10 cellular contexts compared by ENCODE assay signal in genomic region chr11:118398797-118399564, GRCh38. TPM values are rescaled to one million over a fixed set of nuclear protein-coding genes. Genes with fewer than 3 reads are reported as not detected.
DNase-seq lines count a peak whose midpoint lies in the region; ATAC-seq and TF ChIP-seq lines count a peak whose summit lies in the region.
"Had no signal": no experiment of that assay in that cellular context is flagged by ENCODE, and none has a peak within 500 bp of the region (broad histone marks: within the 10 kb centered on the region; RNA-seq: fewer than 3 reads in every experiment).

No MANE protein-coding gene starts in this region.

- peak overlapping the region; percentile 99 for H3K27ac Mint-ChIP-seq in activated naive CD8-positive, alpha-beta T cell treated with anti-CD3 and anti-CD28 coated beads for 36 hours
- H3K27ac Mint-ChIP-seq in progenitor cell of endocrine pancreas, result peak overlapping the region; percentile 23

- peak; percentile 54 for DNase-seq in OCI-LY7 (ENCODE audit: low spot score)
- peak; percentile 33 for DNase-seq in activated naive CD8-positive, alpha-beta T cell treated with anti-CD3 and anti-CD28 coated beads for 36 hours
- DNase-seq in progenitor cell of endocrine pancreas (ENCODE audit: low spot score, unreplicated experiment), result no peak
- DNase-seq in iPS-NIHi7 (ENCODE audit: extremely low spot score), result no peak
- DNase-seq in aorta, result no peak
- DNase-seq in OCI-M2 (lab: John Stamatoyannopoulos, UW; ENCODE audit: unreplicated experiment), result no peak
- DNase-seq: NCI-H187 treated with DMSO at 0.1 percent for 48 hours had no signal

- H3K36me3 Mint-ChIP-seq in activated naive CD8-positive, alpha-beta T cell treated with anti-CD3 and anti-CD28 coated beads for 36 hours, result peaks cover 36% of the 10 kb centered on the region
- peaks cover 11% of the 10 kb centered on the region for H3K36me3 Mint-ChIP-seq in progenitor cell of endocrine pancreas (ENCODE audit: insufficient read depth)

- intact Hi-C loops in OCI-LY7 (cut with micrococcal nuclease; ENCODE audit: unreplicated experiment) (no loop called here), aorta (cut with DNase I) (no loop called here)

- CTCF ChIA-PET in OCI-LY7 (lab: Charles Lee; ENCODE audit: unreplicated experiment), result no interaction called here

- H3K9me3 Mint-ChIP-seq in activated naive CD8-positive, alpha-beta T cell treated with anti-CD3 and anti-CD28 coated beads for 36 hours, result no peaks in the 10 kb centered on the region
- no peaks in the 10 kb centered on the region for H3K9me3 Mint-ChIP-seq in progenitor cell of endocrine pancreas (ENCODE audit: low read depth)

- H3K27ac ChIP-seq in OCI-LY7 (ENCODE audit: low read depth, low read length, poor library complexity, severe bottlenecking) (peak overlapping the region; percentile 48), aorta (ENCODE audit: low read depth in 1 of 2, low read length in 2 of 2) (no peak overlapping the region)

- no peaks in the 10 kb centered on the region for H3K9me2 ChIP-seq in OCI-LY7 (ENCODE audit: insufficient read depth, low read length)

- no peaks in the 10 kb centered on the region for H3K27me3 ChIP-seq in aorta (ENCODE audit: control insufficient read depth in 1 of 2, insufficient read depth in 2 of 2, low read length in 1 of 2)

- H3K9me3 ChIP-seq in OCI-LY7 (ENCODE audit: low read length), result no peaks in the 10 kb centered on the region
- no peaks in the 10 kb centered on the region for H3K9me3 ChIP-seq in aorta (ENCODE audit: control insufficient read depth, low read length)

- no TSS peak for BruUV-seq in OCI-LY7 (replicated peaks; lab: Mats Ljungman, UMichigan)

- no peaks in the 10 kb centered on the region for H3K27me3 Mint-ChIP-seq in activated naive CD8-positive, alpha-beta T cell treated with anti-CD3 and anti-CD28 coated beads for 36 hours
- no peaks in the 10 kb centered on the region for H3K27me3 Mint-ChIP-seq in progenitor cell of endocrine pancreas

- H3K36me3 ChIP-seq in OCI-LY7 (ENCODE audit: insufficient read depth, low read length) (peaks cover 59% of the 10 kb centered on the region), aorta (ENCODE audit: control insufficient read depth in 1 of 2, insufficient read depth in 2 of 2, low read length in 1 of 2) (peaks cover 0 to 4% of the 10 kb centered on the region in 2 donors)

- peak overlapping the region; percentile 46 for H3K4me2 ChIP-seq in OCI-LY7 (ENCODE audit: low read length)

- H3K4me1 Mint-ChIP-seq in activated naive CD8-positive, alpha-beta T cell treated with anti-CD3 and anti-CD28 coated beads for 36 hours, result peaks cover 35% of the 10 kb centered on the region
- peaks cover 15% of the 10 kb centered on the region for H3K4me1 Mint-ChIP-seq in progenitor cell of endocrine pancreas (ENCODE audit: low read depth)

- H3K4me1 ChIP-seq in OCI-LY7 (ENCODE audit: insufficient read depth, low read length, poor library complexity, severe bottlenecking) (peaks cover 43% of the 10 kb centered on the region), aorta (ENCODE audit: control insufficient read depth in 1 of 2, insufficient read depth in 2 of 2, low read length in 2 of 2) (no peaks in the 10 kb centered on the region)

- 66% methylated on average over 3 of the region's 3 CpGs for WGBS in aorta, 2 donors

- peaks cover 13% of the 10 kb centered on the region; the same call in 1 of the 2 replicates for H4K20me1 ChIP-seq in OCI-LY7 (ENCODE audit: insufficient read depth, low read length)

- POLR2A ChIA-PET in OCI-LY7 (lab: Charles Lee), result interaction anchor here (0.7 to 2.6 kb wide), 6 partner anchors 14 to 98 kb away, joined by 3 to 9 read pairs (median 3); partner anchors contain the start of gene KMT2A

- peak overlapping the region; percentile 11; the same call in 1 of the 2 replicates for H2AFZ ChIP-seq in OCI-LY7 (ENCODE audit: low read length)

- H3K4me3 ChIP-seq in OCI-LY7 (ENCODE audit: low read depth, low read length, poor library complexity, severe bottlenecking), result no peak overlapping the region
- no peak overlapping the region for H3K4me3 ChIP-seq in aorta (ENCODE audit: low read length in 2 of 2)

- no peak for TF ChIP-seq CTCF in OCI-LY7 (conservative IDR thresholded peaks at IDR 0.05; ENCODE audit: low read length)
- TF ChIP-seq CTCF in progenitor cell of endocrine pancreas (IDR thresholded peaks at IDR 0.05; ENCODE audit: unreplicated experiment), result no peak

- H3K79me2 ChIP-seq in OCI-LY7 (ENCODE audit: insufficient read depth, low read depth, low read length), result peaks cover 29% of the 10 kb centered on the region

- ATAC-seq in GM18861 (IDR thresholded peaks at IDR 0.05; ENCODE audit: unreplicated experiment) (peak; percentile 40), HG03571 (IDR thresholded peaks at IDR 0.05; ENCODE audit: unreplicated experiment) (no peak), aorta (ENCODE audit: low FRiP score) (no peak)

- H3K4me3 Mint-ChIP-seq in activated naive CD8-positive, alpha-beta T cell treated with anti-CD3 and anti-CD28 coated beads for 36 hours, result peak overlapping the region; percentile 92
- H3K4me3 Mint-ChIP-seq in progenitor cell of endocrine pancreas (ENCODE audit: low read depth), result no peak overlapping the region

RNA-seq across cellular contexts. Expression of gene ATP5MG, which starts 2.4 kb away (rescaled TPM):
- 212 and 222 TPM in 2 replicates for total RNA-seq in OCI-LY7 (2014; rRNA removed; shearing (Covaris generic))
- total RNA-seq in OCI-LY7 (2022) (266 and 294 TPM in 2 replicates), progenitor cell of endocrine pancreas (189 and 192 TPM in 2 replicates), aorta (100 to 1,000 TPM in 1 of 2 donors, 10 to 100 TPM in 1; 98.4 to 107 TPM)
- total RNA-seq in activated naive CD8-positive, alpha-beta T cell treated with anti-CD3 and anti-CD28 coated beads for 36 hours, result 100 to 1,000 TPM; 246 to 264 TPM
- polyA plus RNA-seq in aorta, result 100 to 1,000 TPM; 118 to 256 TPM

RNA-seq across cellular contexts. Expression of gene KMT2A, which starts 37.3 kb away (rescaled TPM):
- 55.8 and 58.8 TPM in 2 replicates for total RNA-seq in OCI-LY7 (2014; rRNA removed; shearing (Covaris generic))
- 90.0 and 96.4 TPM in 2 replicates for total RNA-seq in OCI-LY7 (2022)
- 10 to 100 TPM; 55.8 to 58.9 TPM for total RNA-seq in activated naive CD8-positive, alpha-beta T cell treated with anti-CD3 and anti-CD28 coated beads for 36 hours
- total RNA-seq in progenitor cell of endocrine pancreas, result 89.1 and 94.6 TPM in 2 replicates
- 100 to 1,000 TPM; 105 to 114 TPM for total RNA-seq in aorta
- polyA plus RNA-seq in aorta, result 10 to 100 TPM in 1 of 2 donors, 1 to 10 TPM in 1; 5.6 to 15.1 TPM

RNA-seq across cellular contexts. Expression of gene UBE4A, which starts 39.6 kb away (rescaled TPM):
- total RNA-seq in OCI-LY7 (2014; rRNA removed; shearing (Covaris generic)), result 24.1 and 28.0 TPM in 2 replicates
- total RNA-seq in OCI-LY7 (2022) (37.7 and 38.4 TPM in 2 replicates), progenitor cell of endocrine pancreas (49.2 and 49.8 TPM in 2 replicates), aorta (10 to 100 TPM; 33.4 to 35.2 TPM)
- total RNA-seq in activated naive CD8-positive, alpha-beta T cell treated with anti-CD3 and anti-CD28 coated beads for 36 hours, result 10 to 100 TPM; 55.0 to 56.3 TPM
- polyA plus RNA-seq in aorta, result 10 to 100 TPM in 1 of 2 donors, 1 to 10 TPM in 1; 3.3 to 14.3 TPM

RNA-seq across cellular contexts. Expression of gene CD3G, which starts 54.8 kb away (rescaled TPM):
- not detected in 2 replicates for total RNA-seq in OCI-LY7 (2014; rRNA removed; shearing (Covaris generic))
- total RNA-seq in OCI-LY7 (2022) (not detected in 2 replicates), progenitor cell of endocrine pancreas (not detected in 2 replicates), aorta (1 to 10 TPM; 1.1 to 3.0 TPM)
- 100 to 1,000 TPM; 133 to 142 TPM for total RNA-seq in activated naive CD8-positive, alpha-beta T cell treated with anti-CD3 and anti-CD28 coated beads for 36 hours
- not detected for polyA plus RNA-seq in aorta
- total RNA-seq: renal cortical epithelial cell had no signal

RNA-seq across cellular contexts. Expression of gene CD3D, which starts 56.5 kb away (rescaled TPM):
- total RNA-seq in OCI-LY7 (2014; rRNA removed; shearing (Covaris generic)), result not detected in 2 replicates
- total RNA-seq in OCI-LY7 (2022) (not detected in 2 replicates), progenitor cell of endocrine pancreas (not detected in 2 replicates), aorta (1 to 10 TPM; 3.0 to 3.9 TPM)
- 100 to 1,000 TPM; 341 to 350 TPM for total RNA-seq in activated naive CD8-positive, alpha-beta T cell treated with anti-CD3 and anti-CD28 coated beads for 36 hours
- polyA plus RNA-seq in aorta, result 1 to 10 TPM in 1 of 2 donors, under 1 TPM in 1; 0.36 to 3.3 TPM
- total RNA-seq: renal cortical epithelial cell had no signal

Comparison
In these comparisons a context has a peak if more than half of its experiments do, and no peak if none do; other contexts are left out.
1. DNase-seq: peak in OCI-LY7 (single experiment) and activated naive CD8-positive, alpha-beta T cell treated with anti-CD3 and anti-CD28 coated beads for 36 hours (single experiment); none in progenitor cell of endocrine pancreas (single experiment), iPS-NIHi7 (single experiment), aorta (0 of 2) and OCI-M2 (single experiment).